ENCODE assay signal across 18 cellular contexts in genomic region chr12:67052981-67053380, GRCh38.
"Had no signal": no experiment of that assay in that cellular context is flagged by ENCODE, and none has a peak within 500 bp of the region (broad histone marks: within the 10 kb centered on the region; RNA-seq: fewer than 3 reads in every experiment).

No MANE protein-coding gene starts in this region.

- H3K27ac ChIP-seq: neural progenitor cell, ovary, sigmoid colon, thoracic aorta had no signal

- H3K4me1 ChIP-seq: neural progenitor cell, sigmoid colon had no signal

- ATAC-seq: activated CD8-positive, alpha-beta T cell treated with anti-CD3 and anti-CD28 coated beads, Interleukin-2, amount 10 ng/mL, durations not matched to agents 7 days and 5 days had no signal

- H3K9me3 ChIP-seq: ovary, sigmoid colon, thoracic aorta had no signal

- DNase-seq: activated B cell treated with CpG ODN at 0.5 μM for 24 hours; activated CD4-positive, alpha-beta T cell treated with anti-CD3 and anti-CD28 coated beads for 48 hours; activated CD8-positive, alpha-beta memory T cell treated with anti-CD3 and anti-CD28 coated beads, Interleukin-2, amount 50 U/mL, for 4 hours; activated CD8-positive, alpha-beta T cell treated with anti-CD3 and anti-CD28 coated beads, Interleukin-2, amount 10 ng/mL, durations not matched to agents 7 days and 5 days; activated gamma-delta T cell treated with Interleukin-2 at 50 U/mL for 16 hours; cerebellar nuclear complex; effector memory CD4-positive, alpha-beta T cell; foreskin fibroblast; naive B cell; ovary; sigmoid colon; stimulated activated CD4-positive, alpha-beta T cell treated with anti-CD3 and anti-CD28 coated beads, Interleukin-12 subunit alpha, Interleukin-12 subunit beta, amount 100 ng/mL, for 4 hours; stimulated activated CD4-positive, alpha-beta T cell treated with anti-CD3 and anti-CD28 coated beads, Interleukin-2, amount 100 ng/mL, for 24 hours; T-helper 2 cell had no signal

- H3K4me3 ChIP-seq: lung, neural progenitor cell, ovary, sigmoid colon, thoracic aorta had no signal

- H3K9ac ChIP-seq: neural progenitor cell had no signal

- H3K36me3 ChIP-seq: neural progenitor cell, ovary, sigmoid colon, thoracic aorta had no signal

- H2AFZ ChIP-seq: neural progenitor cell had no signal

- H3K4me2 ChIP-seq: neural progenitor cell had no signal

- H3K27me3 ChIP-seq: neural progenitor cell, ovary, sigmoid colon had no signal

- FAIRE-seq: TTC549 had no signal
